ENCODE assay signal across 17 cellular contexts in the genomic region with DNA sequence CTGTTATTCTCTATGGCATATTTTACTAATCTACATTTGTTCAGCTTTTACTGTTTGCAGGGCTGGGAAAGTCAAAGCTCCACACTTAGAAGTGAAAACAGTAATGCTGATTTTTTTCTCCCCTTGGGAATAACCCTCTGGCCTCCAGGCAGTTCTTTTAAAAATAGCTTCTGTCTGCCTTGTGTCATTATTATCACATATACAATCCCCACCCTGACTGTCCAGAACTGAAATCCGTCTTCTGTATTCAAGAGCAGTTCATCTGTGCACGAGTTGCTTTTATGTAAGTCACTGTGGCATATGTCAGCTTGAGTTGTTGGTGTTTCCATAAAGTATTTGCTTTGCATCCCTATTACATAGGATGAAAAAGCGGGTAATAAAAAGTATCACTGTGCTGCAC.
DNase-seq lines count a peak whose midpoint lies in the region; ATAC-seq and TF ChIP-seq lines count a peak whose summit lies in the region.
"Had no signal": no experiment of that assay in that cellular context is flagged by ENCODE, and none has a peak within 500 bp of the region (broad histone marks: within the 10 kb centered on the region; RNA-seq: fewer than 3 reads in every experiment).

No MANE protein-coding gene starts in this region.

- no peak for ATAC-seq in GM19467 (IDR thresholded peaks at IDR 0.05; ENCODE audit: unreplicated experiment)
- no peak for ATAC-seq in upper lobe of left lung (ENCODE audit: low FRiP score in 2 of 2)
- ATAC-seq: GM12878, GM23338, HCT116 had no signal

- no peak overlapping the region for H3K9ac ChIP-seq in BLaER1 treated with 17β-estradiol and CSF1 and Interleukin-3, amounts not matched to agents 10 nM and 100 nM
- H3K9ac ChIP-seq in mesenchymal stem cell (ENCODE audit: low read length) = no peak overlapping the region
- no peak overlapping the region for H3K9ac ChIP-seq in smooth muscle cell (ENCODE audit: low read depth)

- no peaks in the 10 kb centered on the region for H3F3A ChIP-seq in smooth muscle cell (ENCODE audit: low read depth)

- no peaks in the 10 kb centered on the region for H4K20me1 ChIP-seq in BLaER1 treated with 17β-estradiol and CSF1 and Interleukin-3, amounts not matched to agents 10 nM and 100 nM
- H4K20me1 ChIP-seq in smooth muscle cell (ENCODE audit: low read depth) = no peaks in the 10 kb centered on the region

- no peak overlapping the region for H2BK15ac ChIP-seq in mesenchymal stem cell (ENCODE audit: low read depth, poor library complexity, severe bottlenecking)

- H2BK120ac ChIP-seq in mesenchymal stem cell (ENCODE audit: low read depth, low read length) = no peak overlapping the region

- no peak overlapping the region for H2AFZ ChIP-seq in mesenchymal stem cell (ENCODE audit: low read depth, low read length)
- peak overlapping the region; percentile 14 for H2AFZ ChIP-seq in smooth muscle cell (ENCODE audit: low read depth)
- H2AFZ ChIP-seq: GM23338 had no signal

- no peak for TF ChIP-seq POLR2A in upper lobe of left lung (IDR thresholded peaks at IDR 0.05)

- no peak overlapping the region for H3K18ac ChIP-seq in mesenchymal stem cell (ENCODE audit: low read depth in 1 of 2, low read length in 2 of 2)

- no peaks in the 10 kb centered on the region for H3K79me1 ChIP-seq in mesenchymal stem cell (replicated peaks; ENCODE audit: low read length, poor library complexity, severe bottlenecking)

- 47% methylated on average over 3 of the region's 3 CpGs for WGBS in mesenchymal stem cell
- WGBS in smooth muscle cell (ENCODE audit: low lambda C conversion rate) = 47% methylated on average over 3 of the region's 3 CpGs
- WGBS in upper lobe of left lung, 2 donors = 68 to 77% methylated on average over 3 of the region's 3 CpGs

- no peak overlapping the region for H4K8ac ChIP-seq in mesenchymal stem cell (ENCODE audit: low read length)

- H3K36me3 ChIP-seq in BLaER1 treated with 17β-estradiol and CSF1 and Interleukin-3, amounts not matched to agents 10 nM and 100 nM = no peaks in the 10 kb centered on the region
- H3K36me3 ChIP-seq in mesenchymal stem cell (ENCODE audit: control insufficient read depth in 1 of 2, insufficient read depth in 2 of 2, low read depth in 1 of 2, low read length in 2 of 2) (no peaks in the 10 kb centered on the region), smooth muscle cell (ENCODE audit: low read depth) (no peaks in the 10 kb centered on the region), upper lobe of left lung (no peaks in the 10 kb centered on the region)

- H3K14ac ChIP-seq in mesenchymal stem cell (ENCODE audit: low read length in 2 of 2) = no peak overlapping the region

- H3K79me2 ChIP-seq in smooth muscle cell (ENCODE audit: low read depth) = no peaks in the 10 kb centered on the region

- H4K91ac ChIP-seq in mesenchymal stem cell (ENCODE audit: low read length) = no peak overlapping the region

- H3K23ac ChIP-seq in mesenchymal stem cell (ENCODE audit: low read length in 2 of 2) = no peak overlapping the region

- no peak overlapping the region for H3K4me3 ChIP-seq in BLaER1 treated with 17β-estradiol and CSF1 and Interleukin-3, amounts not matched to agents 10 nM and 100 nM
- H3K4me3 ChIP-seq in choroid plexus epithelial cell (ENCODE audit: low read depth, low read length) (no peak overlapping the region), mesenchymal stem cell (ENCODE audit: insufficient read depth in 1 of 2, low read depth in 1 of 2, low read length in 2 of 2) (no peak overlapping the region), smooth muscle cell (no peak overlapping the region), upper lobe of left lung (no peak overlapping the region)
- H3K4me3 ChIP-seq: GM12878, GM23338 had no signal

- no peak for TF ChIP-seq EP300 in upper lobe of left lung (IDR thresholded peaks at IDR 0.05)

- peak; percentile 22 for DNase-seq in choroid plexus epithelial cell (ENCODE audit: low read depth)
- peak; percentile 5 for DNase-seq in mesenchymal stem cell
- DNase-seq in smooth muscle cell (lab: John Stamatoyannopoulos, UW; ENCODE audit: unreplicated experiment) = no peak
- DNase-seq in HK-2 (ENCODE audit: unreplicated experiment) = no peak
- DNase-seq in upper lobe of left lung = no peak
- DNase-seq: CD4-positive, alpha-beta T cell; CD8-positive, alpha-beta memory T cell; DMS 273 treated with DMSO at 0.1 percent for 48 hours; DMS79; EL; GDM1; H9 had no signal

- 0 out of 22 replicates have a peak, but pooled peaks cover 0 to 4% (median 0%) of the 10 kb centered on the region in 11 experiments for H3K27me3 ChIP-seq in BLaER1 treated with 17β-estradiol and CSF1 and Interleukin-3, amounts not matched to agents 10 nM and 100 nM
- H3K27me3 ChIP-seq in mesenchymal stem cell (ENCODE audit: control insufficient read depth in 1 of 2, insufficient read depth in 1 of 2, low read length in 2 of 2) (no peaks in the 10 kb centered on the region), smooth muscle cell (ENCODE audit: low read depth) (no peaks in the 10 kb centered on the region), upper lobe of left lung (no peaks in the 10 kb centered on the region)

- TF ChIP-seq CTCF in choroid plexus epithelial cell (conservative IDR thresholded peaks at IDR 0.05; ENCODE audit: low read depth, low read length) = no peak
- TF ChIP-seq CTCF in smooth muscle cell (IDR thresholded peaks at IDR 0.05; ENCODE audit: borderline replicate concordance, insufficient read depth, poor library complexity, severe bottlenecking) = no peak
- no peak for TF ChIP-seq CTCF in upper lobe of left lung (IDR thresholded peaks at IDR 0.05)

- H3K4me1 ChIP-seq in BLaER1 treated with 17β-estradiol and CSF1 and Interleukin-3, amounts not matched to agents 10 nM and 100 nM = peaks cover 7 to 24% (median 15%) of the 10 kb centered on the region in 10 experiments; a peak in 18 of 20 replicates
- H3K4me1 ChIP-seq in mesenchymal stem cell (ENCODE audit: control insufficient read depth, insufficient read depth, low read depth, low read length) = no peaks in the 10 kb centered on the region
- H3K4me1 ChIP-seq in smooth muscle cell (ENCODE audit: low read depth) = no peaks in the 10 kb centered on the region
- H3K4me1 ChIP-seq in upper lobe of left lung = no peaks in the 10 kb centered on the region

- H2BK5ac ChIP-seq in mesenchymal stem cell (ENCODE audit: low read depth, low read length, poor library complexity, severe bottlenecking) = no peak overlapping the region

- H3K4me2 ChIP-seq in BLaER1 treated with 17β-estradiol and CSF1 and Interleukin-3, amounts not matched to agents 10 nM and 100 nM = peak overlapping the region in 8 of 11 experiments; percentile 4 to 62 (median 34); a peak in 13 of 22 replicates
- no peak overlapping the region for H3K4me2 ChIP-seq in mesenchymal stem cell (ENCODE audit: low read length, poor library complexity, severe bottlenecking)
- H3K4me2 ChIP-seq in smooth muscle cell = no peak overlapping the region
- H3K4me2 ChIP-seq: GM23338 had no signal

- H2BK12ac ChIP-seq in mesenchymal stem cell (ENCODE audit: low read length in 2 of 2) = no peak overlapping the region

- no peak overlapping the region for H3K27ac ChIP-seq in BLaER1 treated with 17β-estradiol and CSF1 and Interleukin-3, amounts not matched to agents 10 nM and 100 nM
- H3K27ac ChIP-seq in mesenchymal stem cell (ENCODE audit: low read length, poor library complexity, severe bottlenecking) (no peak overlapping the region), smooth muscle cell (ENCODE audit: low read depth) (no peak overlapping the region), upper lobe of left lung (no peak overlapping the region)

- H2AK5ac ChIP-seq in mesenchymal stem cell (ENCODE audit: low read length, severe bottlenecking) = no peak overlapping the region

- H3K9me3 ChIP-seq in BLaER1 treated with 17β-estradiol and CSF1 and Interleukin-3, amounts not matched to agents 10 nM and 100 nM (replicated peaks in 1 of 11) = no peaks in the 10 kb centered on the region
- H3K9me3 ChIP-seq in mesenchymal stem cell (ENCODE audit: control insufficient read depth, low read length) = no peaks in the 10 kb centered on the region
- H3K9me3 ChIP-seq in smooth muscle cell (replicated peaks; ENCODE audit: low read depth) = no peaks in the 10 kb centered on the region
- no peaks in the 10 kb centered on the region for H3K9me3 ChIP-seq in upper lobe of left lung

- H3K4ac ChIP-seq in mesenchymal stem cell (ENCODE audit: low read depth in 1 of 2, low read length in 2 of 2) = no peak overlapping the region

Comparison
In these comparisons a context has a peak if more than half of its experiments do, and no peak if none do; other contexts are left out.
1. H3K4me2 ChIP-seq: peak in BLaER1 treated with 17β-estradiol and CSF1 and Interleukin-3, amounts not matched to agents 10 nM and 100 nM (8 of 11); none in mesenchymal stem cell (single experiment) and smooth muscle cell (single experiment).
2. DNase-seq: peak in choroid plexus epithelial cell (single experiment) and mesenchymal stem cell (single experiment); none in smooth muscle cell (single experiment), HK-2 (single experiment) and upper lobe of left lung (0 of 2).